Comparison of ENCODE assay signal across 1 cellular context in the genomic region with DNA sequence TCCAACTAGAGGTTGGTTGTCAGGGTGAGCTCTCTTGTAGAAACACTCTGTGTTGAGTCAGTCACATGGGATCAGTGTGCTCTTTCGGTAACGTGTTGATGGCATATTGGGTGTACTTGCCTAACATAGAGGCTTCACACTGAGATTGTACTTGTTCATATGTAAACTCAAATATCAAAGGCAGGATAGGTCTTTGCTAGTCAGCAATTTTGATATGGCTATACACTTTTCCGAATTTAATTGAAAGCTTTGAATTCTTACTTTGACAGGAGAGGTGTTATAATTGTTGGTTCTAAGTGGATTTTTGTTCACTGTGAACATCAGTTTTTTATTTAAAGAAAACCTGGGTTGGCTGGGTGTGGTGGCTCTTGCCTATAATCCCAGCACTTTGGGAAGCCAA.
TF ChIP-seq lines count a peak whose summit lies in the region.

No MANE protein-coding gene starts in this region.

TF ChIP-seq in GM23338, 12 proteins besides CTCF, POLR2A, EP300 and RAD21 (continued from another document):
- TF ChIP-seq ZNF462 (CRISPR knock-in tag; IDR thresholded peaks at IDR 0.05) = no peak
- no peak for TF ChIP-seq POLR2AphosphoS5 (IDR thresholded peaks at IDR 0.05; ENCODE audit: low read depth)
- no peak for TF ChIP-seq ZNF331 (CRISPR knock-in tag; IDR thresholded peaks at IDR 0.05; ENCODE audit: low read depth)
